Comparison of ENCODE assay signal across 5 cellular contexts in genomic region chr10:121417298-121417697, GRCh38.
"Had no signal": no experiment of that assay in that cellular context is flagged by ENCODE, and none has a peak within 500 bp of the region (broad histone marks: within the 10 kb centered on the region; RNA-seq: fewer than 3 reads in every experiment).

No MANE protein-coding gene starts in this region.

- H3K27ac ChIP-seq: HL-60 had no signal

- DNase-seq: H9, HCEC 1CT had no signal

- ATAC-seq: GM23338, HepG2 had no signal

- H2AFZ ChIP-seq: GM23338 had no signal

- H3K4me3 ChIP-seq: GM23338 had no signal

- H3K4me2 ChIP-seq: GM23338 had no signal
